In the genomic region with DNA sequence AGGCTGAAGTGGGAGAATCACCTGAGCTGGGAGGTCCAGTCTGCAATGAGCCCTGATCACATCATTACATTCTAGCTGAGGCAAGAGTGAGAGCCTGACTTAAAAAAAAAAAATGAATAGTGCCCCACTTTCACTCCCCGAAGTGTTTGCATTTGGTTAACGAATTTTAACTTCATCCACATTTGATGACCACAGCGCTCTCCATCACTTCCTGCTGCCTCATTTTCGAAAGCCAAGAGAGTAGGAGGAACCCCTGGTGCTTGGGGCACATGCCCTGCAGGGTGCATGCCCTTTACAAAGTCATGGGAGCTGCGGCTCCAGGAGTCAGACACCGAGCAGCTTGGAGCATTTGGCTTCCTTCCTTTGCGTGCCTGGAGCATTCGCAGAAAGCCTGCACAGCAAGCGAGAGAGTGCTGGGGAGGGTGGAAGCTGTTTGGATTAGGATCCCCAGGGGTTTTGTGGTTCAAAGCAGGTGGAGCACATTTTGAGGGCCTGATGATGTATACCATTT, we compare ENCODE assay signal across 7 cellular contexts.
DNase-seq lines count a peak whose midpoint lies in the region; ATAC-seq and TF ChIP-seq lines count a peak whose summit lies in the region.
"Not testable (repeated sequence)": the region's sequence is repeated elsewhere in the genome, so short reads cannot be mapped to it uniquely, and the experiment has no call there.

No MANE protein-coding gene starts in this region.

- H3K27me3 ChIP-seq in heart right ventricle = not testable (repeated sequence)

- peak; percentile 79 for ATAC-seq in GM19467 (IDR thresholded peaks at IDR 0.05; ENCODE audit: unreplicated experiment)
- peak; percentile 79 for ATAC-seq in HG02798 (IDR thresholded peaks at IDR 0.05; ENCODE audit: poor library complexity, unreplicated experiment)
- ATAC-seq in activated naive CD4-positive, alpha-beta T cell treated with anti-CD3 and anti-CD28 coated beads, Interleukin-2, amount 50 U/mL, for 72 hours = peak; percentile 32 to 51
- peak in 6 of 8 donors; percentile 34 to 81 (median 64) for ATAC-seq in heart right ventricle

- H3K9me3 ChIP-seq in heart right ventricle = not testable (repeated sequence)

- not testable (repeated sequence) for H3K36me3 Mint-ChIP-seq in activated naive CD4-positive, alpha-beta T cell treated with anti-CD3 and anti-CD28 coated beads, Interleukin-2, amount 50 U/mL, for 72 hours

- H3K4me1 ChIP-seq in heart right ventricle = not testable (repeated sequence)

- peak; percentile 81 for DNase-seq in GM04503 (ENCODE audit: low read depth)
- peak; percentile 33 for DNase-seq in HS-27A (ENCODE audit: low read depth)
- DNase-seq in NCI-H748 (lab: John Stamatoyannopoulos, UW; ENCODE audit: unreplicated experiment) = peak; percentile 78
- DNase-seq in activated naive CD4-positive, alpha-beta T cell treated with anti-CD3 and anti-CD28 coated beads, Interleukin-2, amount 50 U/mL, for 72 hours (ENCODE audit: low spot score in 2 of 2) = not testable (repeated sequence)
- DNase-seq in heart right ventricle = peak in 1 of 2 donors; percentile 19

- H3K36me3 ChIP-seq in heart right ventricle = not testable (repeated sequence)

- not testable (repeated sequence) for H3K27ac Mint-ChIP-seq in activated naive CD4-positive, alpha-beta T cell treated with anti-CD3 and anti-CD28 coated beads, Interleukin-2, amount 50 U/mL, for 72 hours

- not testable (repeated sequence) for H3K4me3 ChIP-seq in heart right ventricle

- not testable (repeated sequence) for H3K9me3 Mint-ChIP-seq in activated naive CD4-positive, alpha-beta T cell treated with anti-CD3 and anti-CD28 coated beads, Interleukin-2, amount 50 U/mL, for 72 hours

- 20 to 25% methylated on average over 9 of the region's 9 CpGs for WGBS in heart right ventricle, 2 donors

- intact Hi-C loops in heart right ventricle (cut with DNase I) = not testable (repeated sequence)

- not testable (repeated sequence) for H3K27ac ChIP-seq in heart right ventricle

- not testable (repeated sequence) for TF ChIP-seq CTCF in heart right ventricle (IDR thresholded peaks at IDR 0.05)
